ENCODE assay signal across 8 cellular contexts in genomic region chr17:62478976-62479894, GRCh38. TPM values are rescaled to one million over a fixed set of nuclear protein-coding genes. Genes with fewer than 3 reads are reported as not detected.
DNase-seq lines count a peak whose midpoint lies in the region; ATAC-seq and TF ChIP-seq lines count a peak whose summit lies in the region.
"Not testable (repeated sequence)": the region's sequence is repeated elsewhere in the genome, so short reads cannot be mapped to it uniquely, and the experiment has no call there.

No MANE protein-coding gene starts in this region.

- intact Hi-C loops in activated T-helper 2 cell treated with anti-CD3 and anti-CD28 coated beads, Interferon-gamma antibody, Interleukin-2, Interleukin-4, amounts not matched to agents 10 μg/mL and 5 μg/mL and 100 μg/mL, durations not matched to agents 14 hours and 24 hours and 36 hours (cut with micrococcal nuclease): loop anchor here (5.0 kb wide), 1 partner anchor 57 kb away; the partner anchor contains the start of gene METTL2A

- DNase-seq in C1 segment of cervical spinal cord (lab: John Stamatoyannopoulos, UW) (peak in 10 of 14 donors; percentile 7 to 81 (median 44)), RPMI7951 (ENCODE audit: low read depth) (peak; percentile 8), medulla oblongata (ENCODE audit: extremely low spot score) (peak; percentile 23)
- peak; percentile 48 for DNase-seq in activated T-helper 2 cell treated with anti-CD3 and anti-CD28 coated beads, Interferon-gamma antibody, Interleukin-2, Interleukin-4, amounts not matched to agents 10 μg/mL and 5 μg/mL and 100 μg/mL, durations not matched to agents 14 hours and 24 hours and 36 hours (ENCODE audit: low spot score)
- DNase-seq in epithelial cell of proximal tubule (ENCODE audit: low read depth): not testable (repeated sequence)
- DNase-seq in stimulated activated CD4-positive, alpha-beta T cell treated with anti-CD3 and anti-CD28 coated beads, Interleukin-1b, Interleukin-23, amount 100 ng/mL, for 24 hours (ENCODE audit: low read depth in 4 of 4, low spot score in 1 of 4): peak in 3 of 4 experiments; percentile 8 to 16 (median 14)

- not testable (repeated sequence) for H3K9me3 Mint-ChIP-seq in activated T-helper 2 cell treated with anti-CD3 and anti-CD28 coated beads, Interferon-gamma antibody, Interleukin-2, Interleukin-4, amounts not matched to agents 10 μg/mL and 5 μg/mL and 100 μg/mL, durations not matched to agents 14 hours and 24 hours and 36 hours

- ATAC-seq in GM19455 (IDR thresholded peaks at IDR 0.05; ENCODE audit: unreplicated experiment) (peak; percentile 40), HG03280 (IDR thresholded peaks at IDR 0.05; ENCODE audit: unreplicated experiment) (peak; percentile 38)

- peak overlapping the region; percentile 88 for H3K4me3 Mint-ChIP-seq in activated T-helper 2 cell treated with anti-CD3 and anti-CD28 coated beads, Interferon-gamma antibody, Interleukin-2, Interleukin-4, amounts not matched to agents 10 μg/mL and 5 μg/mL and 100 μg/mL, durations not matched to agents 14 hours and 24 hours and 36 hours (ENCODE audit: low read depth)

- H3K27ac Mint-ChIP-seq in activated T-helper 2 cell treated with anti-CD3 and anti-CD28 coated beads, Interferon-gamma antibody, Interleukin-2, Interleukin-4, amounts not matched to agents 10 μg/mL and 5 μg/mL and 100 μg/mL, durations not matched to agents 14 hours and 24 hours and 36 hours: peak overlapping the region; percentile 89

- H3K36me3 Mint-ChIP-seq in activated T-helper 2 cell treated with anti-CD3 and anti-CD28 coated beads, Interferon-gamma antibody, Interleukin-2, Interleukin-4, amounts not matched to agents 10 μg/mL and 5 μg/mL and 100 μg/mL, durations not matched to agents 14 hours and 24 hours and 36 hours (ENCODE audit: low read depth): peaks cover 37% of the 10 kb centered on the region

- H3K4me1 Mint-ChIP-seq in activated T-helper 2 cell treated with anti-CD3 and anti-CD28 coated beads, Interferon-gamma antibody, Interleukin-2, Interleukin-4, amounts not matched to agents 10 μg/mL and 5 μg/mL and 100 μg/mL, durations not matched to agents 14 hours and 24 hours and 36 hours (ENCODE audit: low read depth): peaks cover 21% of the 10 kb centered on the region

- TF ChIP-seq CTCF in epithelial cell of proximal tubule (conservative IDR thresholded peaks at IDR 0.05; ENCODE audit: low read depth, low read length): not testable (repeated sequence)

- not testable (repeated sequence) for H3K27me3 Mint-ChIP-seq in activated T-helper 2 cell treated with anti-CD3 and anti-CD28 coated beads, Interferon-gamma antibody, Interleukin-2, Interleukin-4, amounts not matched to agents 10 μg/mL and 5 μg/mL and 100 μg/mL, durations not matched to agents 14 hours and 24 hours and 36 hours (ENCODE audit: low read depth)

- H3K4me3 ChIP-seq in epithelial cell of proximal tubule (ENCODE audit: low read depth, low read length): peak overlapping the region; percentile 79

RNA-seq across cellular contexts. Expression of gene TLK2, which starts 0.6 kb away (rescaled TPM):
- total RNA-seq in RPMI7951 (2014; rRNA removed; shearing (Covaris generic)): 20.3 and 22.8 TPM in 2 replicates
- total RNA-seq in activated T-helper 2 cell treated with anti-CD3 and anti-CD28 coated beads, Interferon-gamma antibody, Interleukin-2, Interleukin-4, amounts not matched to agents 10 μg/mL and 5 μg/mL and 100 μg/mL, durations not matched to agents 14 hours and 24 hours and 36 hours: 45.5 and 48.4 TPM in 2 replicates
- 27.4 and 27.6 TPM in 2 replicates for total RNA-seq in epithelial cell of proximal tubule

RNA-seq across cellular contexts. Expression of gene METTL2A, which starts 55.5 kb away (rescaled TPM):
- 17.2 and 19.0 TPM in 2 replicates for total RNA-seq in RPMI7951 (2014; rRNA removed; shearing (Covaris generic))
- total RNA-seq in activated T-helper 2 cell treated with anti-CD3 and anti-CD28 coated beads, Interferon-gamma antibody, Interleukin-2, Interleukin-4, amounts not matched to agents 10 μg/mL and 5 μg/mL and 100 μg/mL, durations not matched to agents 14 hours and 24 hours and 36 hours: 31.9 and 32.3 TPM in 2 replicates
- 15.6 and 31.9 TPM in 2 replicates for total RNA-seq in epithelial cell of proximal tubule
